Comparison of ENCODE assay signal across 10 cellular contexts in genomic region chr12:132558861-132559623, GRCh38. TPM values are rescaled to one million over a fixed set of nuclear protein-coding genes. Genes with fewer than 3 reads are reported as not detected.
DNase-seq lines count a peak whose midpoint lies in the region; ATAC-seq and TF ChIP-seq lines count a peak whose summit lies in the region.
"Had no signal": no experiment of that assay in that cellular context is flagged by ENCODE, and none has a peak within 500 bp of the region (broad histone marks: within the 10 kb centered on the region; RNA-seq: fewer than 3 reads in every experiment).

No MANE protein-coding gene starts in this region.

- H3K36me3 Mint-ChIP-seq in CD8-positive, alpha-beta memory T cell, result peaks cover 0 to 10% (median 5%) of the 10 kb centered on the region in 3 donors
- H3K36me3 Mint-ChIP-seq in central memory CD8-positive, alpha-beta T cell (ENCODE audit: insufficient read depth), result peaks cover 9% of the 10 kb centered on the region
- peaks cover 2% of the 10 kb centered on the region for H3K36me3 Mint-ChIP-seq in neural progenitor cell

- H3K9me3 Mint-ChIP-seq in CD8-positive, alpha-beta memory T cell, result no peaks in the 10 kb centered on the region
- H3K9me3 Mint-ChIP-seq in central memory CD8-positive, alpha-beta T cell, result no peaks in the 10 kb centered on the region
- no peaks in the 10 kb centered on the region for H3K9me3 Mint-ChIP-seq in neural progenitor cell

- peaks cover 8 to 33% (median 13%) of the 10 kb centered on the region in 3 donors for H3K4me1 Mint-ChIP-seq in CD8-positive, alpha-beta memory T cell
- peaks cover 17% of the 10 kb centered on the region for H3K4me1 Mint-ChIP-seq in central memory CD8-positive, alpha-beta T cell
- H3K4me1 Mint-ChIP-seq in neural progenitor cell, result peaks cover 18% of the 10 kb centered on the region

- peak overlapping the region in 1 of 8 donors; percentile 15 for H3K27ac Mint-ChIP-seq in CD8-positive, alpha-beta memory T cell
- H3K27ac Mint-ChIP-seq in central memory CD8-positive, alpha-beta T cell (ENCODE audit: low read depth), result no peak overlapping the region
- H3K27ac Mint-ChIP-seq in neural progenitor cell, result no peak overlapping the region

- H3K9me3 ChIP-seq in CD8-positive, alpha-beta memory T cell (ENCODE audit: low read length), result no peaks in the 10 kb centered on the region
- H3K9me3 ChIP-seq in neural progenitor cell (ENCODE audit: low read depth), result no peaks in the 10 kb centered on the region

- peaks cover 38% of the 10 kb centered on the region for H4K20me1 ChIP-seq in neural progenitor cell (ENCODE audit: low read depth)

- H2AFZ ChIP-seq in neural progenitor cell (replicated peaks), result no peak overlapping the region

- peak in 1 of 5 donors; percentile 19 for DNase-seq in CD8-positive, alpha-beta memory T cell
- DNase-seq in KG1 (lab: John Stamatoyannopoulos, UW), result peak; percentile 6
- DNase-seq in central memory CD8-positive, alpha-beta T cell (ENCODE audit: low spot score in 2 of 2), result no peak
- peak; percentile 60 for DNase-seq in neural progenitor cell (ENCODE audit: low spot score)
- DNase-seq in 8988T, result no peak
- DNase-seq in H4 (ENCODE audit: low spot score), result no peak
- no peak for DNase-seq in NCI-H1417 (lab: John Stamatoyannopoulos, UW)
- DNase-seq in activated CD4-positive, CD25-positive, alpha-beta regulatory T cell treated with anti-CD3 and anti-CD28 coated beads, Interleukin-2, amount 50 U/mL, for 72 hours, result no peak

- ATAC-seq in central memory CD8-positive, alpha-beta T cell (replicated peaks; ENCODE audit: extremely low read depth, poor library complexity, severe bottlenecking), result no peak

- POLR2A ChIA-PET in CD8-positive, alpha-beta memory T cell (lab: Charles Lee), result interaction anchor here (0.6 kb wide), 1 partner anchor 369 kb away, joined by 3 read pairs; no protein-coding TSS in a partner anchor

- H3K79me2 ChIP-seq in neural progenitor cell (ENCODE audit: low read depth), result peaks cover 30% of the 10 kb centered on the region

- H3K4me2 ChIP-seq in neural progenitor cell, result peak overlapping the region; percentile 82

- H3K36me3 ChIP-seq in CD8-positive, alpha-beta memory T cell (ENCODE audit: insufficient read depth, low read length), result no peaks in the 10 kb centered on the region
- H3K36me3 ChIP-seq in neural progenitor cell, result no peaks in the 10 kb centered on the region

- H3K4me3 ChIP-seq in CD8-positive, alpha-beta memory T cell (ENCODE audit: low read length), result no peak overlapping the region
- peak overlapping the region; percentile 94 for H3K4me3 ChIP-seq in neural progenitor cell

- peaks cover 26% of the 10 kb centered on the region for H3K4me1 ChIP-seq in CD8-positive, alpha-beta memory T cell (ENCODE audit: insufficient read depth, low read length)
- peaks cover 9% of the 10 kb centered on the region for H3K4me1 ChIP-seq in neural progenitor cell

- H3K27ac ChIP-seq in CD8-positive, alpha-beta memory T cell (ENCODE audit: low read depth, low read length), result no peak overlapping the region
- H3K27ac ChIP-seq in neural progenitor cell, result no peak overlapping the region

- H3K27me3 ChIP-seq in CD8-positive, alpha-beta memory T cell (ENCODE audit: insufficient read depth, low read length, poor library complexity, severe bottlenecking), result no peaks in the 10 kb centered on the region
- peaks cover 53% of the 10 kb centered on the region for H3K27me3 ChIP-seq in neural progenitor cell

- peak overlapping the region; percentile 69 to 87 (median 75) for H3K4me3 Mint-ChIP-seq in CD8-positive, alpha-beta memory T cell
- H3K4me3 Mint-ChIP-seq in central memory CD8-positive, alpha-beta T cell, result peak overlapping the region; percentile 71
- peak overlapping the region; percentile 81 for H3K4me3 Mint-ChIP-seq in neural progenitor cell

- peaks cover 5 to 16% of the 10 kb centered on the region in 2 donors for H3K27me3 Mint-ChIP-seq in CD8-positive, alpha-beta memory T cell
- H3K27me3 Mint-ChIP-seq in central memory CD8-positive, alpha-beta T cell, result no peaks in the 10 kb centered on the region
- peaks cover 9% of the 10 kb centered on the region for H3K27me3 Mint-ChIP-seq in neural progenitor cell (ENCODE audit: insufficient read depth, low read depth)

- CTCF ChIA-PET in CD8-positive, alpha-beta memory T cell (lab: Charles Lee), result interaction anchor here (2.4 kb wide), 1 partner anchor 144 kb away, joined by 10 read pairs; no protein-coding TSS in a partner anchor

- no peak overlapping the region for H3K9ac ChIP-seq in neural progenitor cell

- TF ChIP-seq CTCF in neural progenitor cell (IDR thresholded peaks at IDR 0.05), result no peak

- peaks cover 22% of the 10 kb centered on the region for H3F3A ChIP-seq in neural progenitor cell (ENCODE audit: low read depth)

RNA-seq across cellular contexts. Expression of gene LRCOL1, which starts 51.3 kb away (rescaled TPM):
- not detected for total RNA-seq in CD8-positive, alpha-beta memory T cell
- polyA plus RNA-seq in CD8-positive, alpha-beta memory T cell, result not detected
- total RNA-seq in neural progenitor cell (ENCODE audit: low replicate concordance), result 0.34 TPM in 1 of 2 replicates, not detected in the other
- not detected in 2 replicates for total RNA-seq in H4 (2014; rRNA removed; shearing (Covaris generic))
- total RNA-seq: HT1080, myocyte had no signal

RNA-seq across cellular contexts. Expression of gene P2RX2, which starts 59.5 kb away (rescaled TPM):
- not detected for total RNA-seq in CD8-positive, alpha-beta memory T cell
- polyA plus RNA-seq in CD8-positive, alpha-beta memory T cell, result not detected
- 0.15 TPM in 1 of 2 replicates, not detected in the other for total RNA-seq in neural progenitor cell (ENCODE audit: low replicate concordance)
- total RNA-seq in H4 (2014; rRNA removed; shearing (Covaris generic)), result not detected in 2 replicates
- total RNA-seq: HT1080, myocyte had no signal

Comparison
In these comparisons a context has a peak if more than half of its experiments do, and no peak if none do; other contexts are left out.
1. DNase-seq: peak in KG1 (single experiment) and neural progenitor cell (single experiment); none in central memory CD8-positive, alpha-beta T cell (0 of 2), 8988T (single experiment), H4 (single experiment), NCI-H1417 (0 of 3) and activated CD4-positive, CD25-positive, alpha-beta regulatory T cell treated with anti-CD3 and anti-CD28 coated beads, Interleukin-2, amount 50 U/mL, for 72 hours (single experiment).
2. Peak in every context shown above with its lines, with median percentiles within 50 percentile points of each other: H3K4me3 Mint-ChIP-seq.